28 cellular contexts compared by ENCODE assay signal in genomic region chr17:60920107-60920506, GRCh38.
DNase-seq lines count a peak whose midpoint lies in the region; ATAC-seq, FAIRE-seq and TF ChIP-seq lines count a peak whose summit lies in the region.
"Had no signal": no experiment of that assay in that cellular context is flagged by ENCODE, and none has a peak within 500 bp of the region (broad histone marks: within the 10 kb centered on the region; RNA-seq: fewer than 3 reads in every experiment).

No MANE protein-coding gene starts in this region.

- DNase-seq in NCI-H1092 treated with DMSO at 0.1 percent for 48 hours (lab: John Stamatoyannopoulos, UW) = peak; percentile 10
- DNase-seq in NCI-H1092 (lab: John Stamatoyannopoulos, UW) = no peak
- peak; percentile 10 for DNase-seq in NCI-H2196 (lab: John Stamatoyannopoulos, UW; ENCODE audit: unreplicated experiment)
- DNase-seq in LoVo (ENCODE audit: low spot score) = no peak
- DNase-seq: CD4-positive, alpha-beta T cell; DND-41; GM23248; H9; IMR-90; KG1; NCI-H1048; NCI-H1694; NCI-H2081 treated with DMSO at 0.1 percent for 48 hours; NCI-H2171 treated with DMSO at 0.1 percent for 48 hours; NCI-H446 treated with DMSO at 0.1 percent for 48 hours; NCI-H526; PC-9; SJCRH30; T-helper 9 cell had no signal

- H3K27ac ChIP-seq in C4-2B = peak overlapping the region; percentile 49
- H3K27ac ChIP-seq: BLaER1, GM23248, PC-9, SJCRH30 had no signal

- ATAC-seq in HG03457 (IDR thresholded peaks at IDR 0.05; ENCODE audit: unreplicated experiment) (no peak), GM18502 (IDR thresholded peaks at IDR 0.05; ENCODE audit: poor library complexity, unreplicated experiment) (no peak)
- ATAC-seq: Right ventricle myocardium inferior had no signal

- TF ChIP-seq CTCF in C4-2B (conservative IDR thresholded peaks at IDR 0.05) = no peak

- FAIRE-seq in islet of Langerhans (lab: Jason Lieb, UNC) = peak; percentile 91
- FAIRE-seq: D721Med, GM12892, TTC549 had no signal

Comparison
In these comparisons a context has a peak if more than half of its experiments do, and no peak if none do; other contexts are left out.
1. DNase-seq: peak in NCI-H1092 treated with DMSO at 0.1 percent for 48 hours (single experiment) and NCI-H2196 (single experiment); none in NCI-H1092 (single experiment) and LoVo (single experiment).